In the genomic region with DNA sequence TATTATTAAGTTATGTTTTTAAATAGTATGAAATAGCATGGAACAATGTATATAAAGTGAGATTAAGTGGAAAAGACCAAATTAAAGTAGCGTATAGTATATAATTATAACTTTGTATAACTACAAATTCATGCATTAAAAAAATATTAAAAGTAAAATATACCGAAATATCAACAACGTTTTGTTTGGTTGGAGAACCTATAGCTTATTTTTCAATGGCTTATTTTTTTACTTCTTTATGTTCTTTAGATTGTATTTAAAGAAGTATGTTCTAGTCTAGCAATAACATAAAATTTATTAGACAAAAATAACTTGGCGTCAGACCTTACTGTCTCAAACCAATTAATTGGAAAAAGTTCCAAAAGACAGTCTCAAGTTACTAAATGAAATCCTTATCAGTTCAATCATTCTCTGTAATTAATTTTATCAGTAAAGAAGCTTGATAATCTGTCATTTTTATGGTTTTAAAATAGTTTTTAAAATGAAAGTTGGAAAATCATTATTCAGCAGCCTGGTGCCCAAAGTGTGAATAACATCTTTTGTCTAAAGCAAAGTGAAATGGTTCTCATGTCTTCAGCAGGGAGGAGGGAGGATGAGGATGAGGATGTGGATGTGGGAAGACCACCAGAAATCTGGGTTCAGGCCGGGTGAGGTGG, we compare ENCODE assay signal across 8 cellular contexts. TPM values are rescaled to one million over a fixed set of nuclear protein-coding genes. Genes with fewer than 3 reads are reported as not detected.
DNase-seq lines count a peak whose midpoint lies in the region; ATAC-seq and TF ChIP-seq lines count a peak whose summit lies in the region.

No MANE protein-coding gene starts in this region.

- DNase-seq in MCF 10A (ENCODE audit: unreplicated experiment) (peak; percentile 9), mucosa of descending colon (no peak), kidney glomerular epithelial cell (lab: John Stamatoyannopoulos, UW) (no peak), SKM-1 treated with dmso at 0.1 percent for 144 hours (lab: John Stamatoyannopoulos, UW; ENCODE audit: unreplicated experiment) (no peak)

- ATAC-seq in mucosa of descending colon (no peak), HG03175 (IDR thresholded peaks at IDR 0.05; ENCODE audit: unreplicated experiment) (no peak), GM18868 (IDR thresholded peaks at IDR 0.05; ENCODE audit: unreplicated experiment) (no peak)

- POLR2A ChIA-PET in MCF 10A (lab: Yijun Ruan, JAX): interaction anchor here (1.0 to 1.4 kb wide), 2 partner anchors 11 to 105 kb away, joined by 3 read pairs; a partner anchor contains a TSS

- H3K4me1 Mint-ChIP-seq in MCF 10A (ENCODE audit: insufficient read depth, unreplicated experiment): no peaks in the 10 kb centered on the region

- CTCF ChIA-PET in MCF 10A (lab: Yijun Ruan, JAX): interaction anchor here (0.6 to 1.8 kb wide), 6 partner anchors 10 to 90 kb away, joined by 3 to 4 read pairs (median 3); a partner anchor contains a TSS

- H3K9ac ChIP-seq in BLaER1 (no peak overlapping the region), HUES6 (ENCODE audit: low read length) (peak overlapping the region; percentile 13)

- no TSS peak for BruUV-seq in MCF 10A (replicated peaks; lab: Mats Ljungman, UMichigan)

- intact Hi-C loops in MCF 10A (cut with micrococcal nuclease) (no loop called here), mucosa of descending colon (cut with DNase I, micrococcal nuclease) (no loop called here)

- H3K4me3 Mint-ChIP-seq in MCF 10A (ENCODE audit: unreplicated experiment): peak overlapping the region; percentile 44

- H3K36me3 ChIP-seq in BLaER1 (no peaks in the 10 kb centered on the region), HUES6 (ENCODE audit: control insufficient read depth, insufficient read depth, low read length) (no peaks in the 10 kb centered on the region), mucosa of descending colon (ENCODE audit: low read depth) (no peaks in the 10 kb centered on the region)

- no peaks in the 10 kb centered on the region for H3K4me1 ChIP-seq in BLaER1
- H3K4me1 ChIP-seq in HUES6 (ENCODE audit: control insufficient read depth, insufficient read depth, low read length): peaks cover 20% of the 10 kb centered on the region
- peaks cover 5% of the 10 kb centered on the region for H3K4me1 ChIP-seq in mucosa of descending colon (ENCODE audit: low read depth)

- H3K27me3 ChIP-seq in BLaER1 (peaks cover 31% of the 10 kb centered on the region), HUES6 (ENCODE audit: control insufficient read depth, insufficient read depth, low read length) (peaks cover 5% of the 10 kb centered on the region; the same call in 1 of the 2 replicates)

- H3K27ac ChIP-seq in BLaER1 (no peak overlapping the region), HUES6 (ENCODE audit: low read depth, low read length) (no peak overlapping the region)

- TF ChIP-seq CTCF in MCF 10A (IDR thresholded peaks at IDR 0.05; ENCODE audit: unreplicated experiment) (peak; percentile 14), mucosa of descending colon (IDR thresholded peaks at IDR 0.05) (no peak)

- H3K9me3 Mint-ChIP-seq in MCF 10A (ENCODE audit: unreplicated experiment): no peaks in the 10 kb centered on the region

- no peaks in the 10 kb centered on the region for H3K36me3 Mint-ChIP-seq in MCF 10A (ENCODE audit: insufficient read depth, unreplicated experiment)

- H3K4me3 ChIP-seq in BLaER1 (peak overlapping the region; percentile 56), HUES6 (ENCODE audit: low read depth, low read length) (peak overlapping the region; percentile 63), mucosa of descending colon (peak overlapping the region; percentile 19)

- H3K9me3 ChIP-seq in BLaER1 (no peaks in the 10 kb centered on the region), HUES6 (ENCODE audit: control insufficient read depth, insufficient read depth, low read depth, low read length) (no peaks in the 10 kb centered on the region), mucosa of descending colon (no peaks in the 10 kb centered on the region)

- H3K27me3 Mint-ChIP-seq in MCF 10A (ENCODE audit: insufficient read depth, unreplicated experiment): peaks cover 55% of the 10 kb centered on the region

- H4K20me1 ChIP-seq in BLaER1: no peaks in the 10 kb centered on the region

- peak overlapping the region; percentile 51 for H3K4me2 ChIP-seq in BLaER1

- H3K27ac Mint-ChIP-seq in MCF 10A (ENCODE audit: low read depth, unreplicated experiment): no peak overlapping the region

RNA-seq across cellular contexts. Expression of a gene that starts 46.7 kb away (rescaled TPM):
- total RNA-seq in MCF 10A (2022): 0.05 TPM in 1 of 2 replicates, not detected in the other
- 10 to 100 TPM in 1 of 3 donors, 1 to 10 TPM in 2; 2.7 to 11.1 (median 7.0) TPM for total RNA-seq in mucosa of descending colon
